15 cellular contexts compared by ENCODE assay signal in the genomic region with DNA sequence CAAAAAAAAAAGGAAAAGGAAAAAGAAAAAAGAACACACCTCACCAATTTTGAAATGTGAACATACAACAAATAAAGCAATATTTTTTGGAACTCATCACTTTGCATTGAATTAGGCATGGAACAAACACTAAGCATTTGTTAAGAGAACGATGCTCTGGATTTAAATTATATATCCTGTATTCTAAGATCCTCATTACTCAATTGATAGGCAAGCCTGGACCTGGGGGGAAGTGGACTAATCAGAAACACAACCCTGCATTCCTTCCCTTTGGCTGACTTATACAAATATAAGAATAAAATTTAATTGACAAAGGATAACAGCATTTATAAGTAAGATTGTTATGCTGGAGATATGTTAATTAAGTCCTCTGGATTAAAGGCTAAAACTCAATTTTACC. TPM values are rescaled to one million over a fixed set of nuclear protein-coding genes. Genes with fewer than 3 reads are reported as not detected.
DNase-seq lines count a peak whose midpoint lies in the region; ATAC-seq and TF ChIP-seq lines count a peak whose summit lies in the region.
"Had no signal": no experiment of that assay in that cellular context is flagged by ENCODE, and none has a peak within 500 bp of the region (broad histone marks: within the 10 kb centered on the region; RNA-seq: fewer than 3 reads in every experiment).

No MANE protein-coding gene starts in this region.

- H3K4me1 ChIP-seq in SK-N-SH (ENCODE audit: control insufficient read depth in 1 of 2, insufficient read depth in 2 of 2, low read depth in 1 of 2, low read length in 1 of 2) (peaks cover 2 to 6% of the 10 kb centered on the region in 2 experiments; a peak in 3 of 4 replicates), adipocyte (ENCODE audit: control insufficient read depth, insufficient read depth, low read length) (peaks cover 15% of the 10 kb centered on the region), iPS-18a (ENCODE audit: control insufficient read depth, low read depth, low read length) (peaks cover 21% of the 10 kb centered on the region), subcutaneous abdominal adipose tissue (ENCODE audit: control insufficient read depth in 5 of 5, insufficient read depth in 5 of 5, low read length in 5 of 5) (peaks cover 0 to 21% (median 16%) of the 10 kb centered on the region in 5 donors)

- H2AFZ ChIP-seq in SK-N-SH (ENCODE audit: low read depth), result no peak overlapping the region

- peaks cover 14% of the 10 kb centered on the region for H4K20me1 ChIP-seq in SK-N-SH (ENCODE audit: insufficient read depth)

- H3K9me3 ChIP-seq in SK-N-SH (no peaks in the 10 kb centered on the region), adipocyte (ENCODE audit: control insufficient read depth, low read length) (no peaks in the 10 kb centered on the region), iPS-18a (ENCODE audit: control insufficient read depth, low read depth, low read length) (no peaks in the 10 kb centered on the region), subcutaneous abdominal adipose tissue (ENCODE audit: control insufficient read depth in 5 of 5, low read length in 5 of 5) (no peaks in the 10 kb centered on the region)

- H3K27me3 ChIP-seq in SK-N-SH (ENCODE audit: insufficient read depth) (no peaks in the 10 kb centered on the region), adipocyte (replicated peaks; ENCODE audit: control insufficient read depth, insufficient read depth, low read length) (no peaks in the 10 kb centered on the region), iPS-18a (ENCODE audit: control insufficient read depth, insufficient read depth, low read length) (no peaks in the 10 kb centered on the region), subcutaneous abdominal adipose tissue (ENCODE audit: control insufficient read depth in 5 of 5, insufficient read depth in 4 of 5, low read length in 5 of 5) (peaks cover 0 to 32% (median 11%) of the 10 kb centered on the region in 5 donors)

- peaks cover 25% of the 10 kb centered on the region for H3F3A ChIP-seq in SK-N-SH (replicated peaks; ENCODE audit: insufficient read depth)

- TF ChIP-seq CTCF in SK-N-SH (IDR thresholded peaks at IDR 0.05), result no peak

- no peak for ATAC-seq in SK-N-SH treated with all-trans-retinoic acid at 6 μM for 48 hours
- no peak for ATAC-seq in HG03565 (IDR thresholded peaks at IDR 0.05; ENCODE audit: unreplicated experiment)
- no peak for ATAC-seq in GM21381 (IDR thresholded peaks at IDR 0.05; ENCODE audit: unreplicated experiment)
- ATAC-seq: activated T-cell treated with anti-CD3 and anti-CD28 coated beads, Interleukin-2, amount 50 U/mL, for 72 hours had no signal

- DNase-seq in SK-N-SH, result no peak
- DNase-seq in adipocyte (ENCODE audit: low read depth), result peak; percentile 43
- no peak for DNase-seq in germinal center (ENCODE audit: low spot score)
- DNase-seq: activated T-cell treated with anti-CD3 and anti-CD28 coated beads, Interleukin-2, amount 50 U/mL, for 72 hours; GOT3; immature natural killer cell; NCI-H1105 treated with DMSO at 0.1 percent for 48 hours; retina had no signal

- POLR2A ChIA-PET in SK-N-SH (lab: Yijun Ruan, JAX), result no interaction called here

- WGBS in SK-N-SH (ENCODE audit: low lambda C conversion rate), result 28% methylated on average over 1 of the region's 1 CpG

- H3K4me2 ChIP-seq in SK-N-SH, result peak overlapping the region; percentile 96

- no peaks in the 10 kb centered on the region for H3K9me2 ChIP-seq in SK-N-SH

- peaks cover 69% of the 10 kb centered on the region for H3K79me2 ChIP-seq in SK-N-SH (ENCODE audit: insufficient read depth)

- H3K4me3 ChIP-seq in SK-N-SH (ENCODE audit: low read depth in 2 of 2, low read length in 1 of 2) (peak overlapping the region; percentile 66 to 73; a peak in 3 of 4 replicates), adipocyte (ENCODE audit: low read length) (peak overlapping the region; percentile 90), iPS-18a (ENCODE audit: low read length) (peak overlapping the region; percentile 73), subcutaneous abdominal adipose tissue (ENCODE audit: low read depth in 1 of 5, low read length in 5 of 5) (peak overlapping the region in 3 of 5 donors; percentile 60 to 86 (median 74))

- CTCF ChIA-PET in SK-N-SH (lab: Yijun Ruan, JAX), result interaction anchor here (1.2 to 1.7 kb wide), 3 partner anchors 47 to 321 kb away, joined by 3 to 14 read pairs (median 3); no protein-coding TSS in a partner anchor

- H3K36me3 ChIP-seq in SK-N-SH (replicated peaks in 1 of 2; ENCODE audit: control insufficient read depth in 1 of 2, insufficient read depth in 2 of 2, low read length in 1 of 2) (peaks cover 0 to 9% of the 10 kb centered on the region in 2 experiments), adipocyte (ENCODE audit: control insufficient read depth, insufficient read depth, low read length, severe bottlenecking) (no peaks in the 10 kb centered on the region), iPS-18a (ENCODE audit: control insufficient read depth, low read depth, low read length) (no peaks in the 10 kb centered on the region), subcutaneous abdominal adipose tissue (ENCODE audit: control insufficient read depth in 5 of 5, insufficient read depth in 5 of 5, low read length in 5 of 5) (no peaks in the 10 kb centered on the region)

- no peak for TF ChIP-seq RAD21 in SK-N-SH (IDR thresholded peaks at IDR 0.05; ENCODE audit: low read length)

- H3K9ac ChIP-seq in SK-N-SH, result peak overlapping the region; percentile 88; the same call in 1 of the 2 replicates
- peak overlapping the region; percentile 84 for H3K9ac ChIP-seq in adipocyte (ENCODE audit: low read length)
- H3K9ac ChIP-seq in iPS-18a (ENCODE audit: low read length), result peak overlapping the region; percentile 95
- H3K9ac ChIP-seq in subcutaneous abdominal adipose tissue (ENCODE audit: low read length in 5 of 5), result no peak overlapping the region

- peak overlapping the region in 1 of 2 experiments; percentile 55; a peak in 3 of 4 replicates for H3K27ac ChIP-seq in SK-N-SH (ENCODE audit: low read depth in 2 of 2, low read length in 1 of 2)
- no peak overlapping the region for H3K27ac ChIP-seq in iPS-18a (ENCODE audit: low read length)
- H3K27ac ChIP-seq in subcutaneous abdominal adipose tissue (ENCODE audit: low read depth, low read length), result peak overlapping the region; percentile 51
- H3K27ac ChIP-seq: 22Rv1, VCaP had no signal

- no peak for TF ChIP-seq EP300 in SK-N-SH (IDR thresholded peaks at IDR 0.05; ENCODE audit: borderline replicate concordance in 1 of 2, low read depth in 1 of 2, low read length in 1 of 2)

TF ChIP-seq in SK-N-SH, 30 proteins besides CTCF, POLR2A, EP300 and RAD21:
- TF ChIP-seq TCF12 (IDR thresholded peaks at IDR 0.05) (peak; percentile 51), RCOR1 (IDR thresholded peaks at IDR 0.05; ENCODE audit: low read length) (no peak)
TF ChIP-seq in SK-N-SH: peak in this region for 1.

TF ChIP-seq in SK-N-SH treated with all-trans-retinoic acid at 6 μM for 48 hours, 23 proteins besides CTCF, POLR2A, EP300 and RAD21:
- TF ChIP-seq PPARA (CRISPR knock-in tag; IDR thresholded peaks at IDR 0.05; ENCODE audit: borderline replicate concordance) (no peak), ZFP30 (CRISPR knock-in tag; IDR thresholded peaks at IDR 0.05) (no peak), ARNTL (CRISPR knock-in tag; IDR thresholded peaks at IDR 0.05; ENCODE audit: borderline replicate concordance, low read depth) (no peak), BACH2 (CRISPR knock-in tag; IDR thresholded peaks at IDR 0.05; ENCODE audit: borderline replicate concordance) (no peak)
TF ChIP-seq in SK-N-SH treated with all-trans-retinoic acid at 6 μM for 48 hours: peak in this region for 0.

RNA-seq across cellular contexts. Expression of a gene that starts 2.2 kb away (rescaled TPM):
- polyA plus RNA-seq in SK-N-SH (2012; rRNA removed), result 15.2 and 15.6 TPM in 2 replicates
- 15.7 and 16.6 TPM in 2 replicates for polyA plus RNA-seq in SK-N-SH (2012; cell fraction: cytosol; rRNA removed)
- 8.5 and 13.7 TPM in 2 replicates for polyA plus RNA-seq in SK-N-SH (2012; cell fraction: nucleus; rRNA removed)
- polyA plus RNA-seq: immature natural killer cell had no signal

RNA-seq across cellular contexts. Expression of a gene that starts 19.8 kb away (rescaled TPM):
- polyA plus RNA-seq in SK-N-SH (2012; rRNA removed), result not detected in 2 replicates
- polyA plus RNA-seq in SK-N-SH (2012; cell fraction: cytosol; rRNA removed), result not detected in 2 replicates
- not detected in 2 replicates for polyA plus RNA-seq in SK-N-SH (2012; cell fraction: nucleus; rRNA removed)
- polyA plus RNA-seq: immature natural killer cell had no signal

Comparison
In these comparisons a context has a peak if more than half of its experiments do, and no peak if none do; other contexts are left out.
1. H3K9ac ChIP-seq: peak in SK-N-SH (single experiment), adipocyte (single experiment) and iPS-18a (single experiment); none in subcutaneous abdominal adipose tissue (0 of 5).
2. Peak in every context shown above with its lines, with median percentiles within 50 percentile points of each other: H3K4me3 ChIP-seq.